ENCODE assay signal across 8 cellular contexts in the genomic region with DNA sequence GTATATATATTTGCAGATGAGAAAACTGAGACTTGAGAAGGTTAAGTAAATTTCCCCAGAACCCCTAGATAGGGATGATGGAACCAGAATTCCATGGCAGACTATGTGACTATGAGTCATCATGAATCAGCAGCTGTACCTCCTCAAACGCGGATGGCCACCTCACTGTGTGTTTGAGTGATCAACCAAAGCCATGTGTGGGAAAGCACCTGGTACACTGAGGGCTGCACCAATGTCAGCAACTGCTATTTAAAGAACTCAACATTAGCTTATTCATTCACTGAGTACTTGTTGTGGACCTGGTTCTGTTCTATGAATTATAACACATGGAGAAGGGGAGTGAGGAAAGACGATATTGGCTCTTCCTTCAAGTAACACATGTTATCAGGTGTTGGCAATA.
DNase-seq lines count a peak whose midpoint lies in the region; ATAC-seq lines count a peak whose summit lies in the region.

No MANE protein-coding gene starts in this region.

- DNase-seq in DMS53 (lab: John Stamatoyannopoulos, UW) (peak; percentile 91), HT-29 (ENCODE audit: low spot score) (peak; percentile 27), fibroblast of gingiva (ENCODE audit: low read depth) (peak; percentile 65), T-helper 2 cell (no peak), NCI-H146 treated with DMSO at 0.1 percent for 48 hours (lab: John Stamatoyannopoulos, UW; ENCODE audit: unreplicated experiment) (no peak), NCI-H748 (lab: John Stamatoyannopoulos, UW; ENCODE audit: unreplicated experiment) (no peak)
- DNase-seq in stimulated activated CD4-positive, alpha-beta T cell treated with anti-CD3 and anti-CD28 coated beads, Interleukin-4, amount 100 ng/mL, for 24 hours, result no peak

- ATAC-seq in GM21576 (IDR thresholded peaks at IDR 0.05; ENCODE audit: unreplicated experiment), result peak; percentile 79

Comparison
In these comparisons a context has a peak if more than half of its experiments do, and no peak if none do; other contexts are left out.
1. DNase-seq: peak in DMS53 (single experiment), HT-29 (single experiment) and fibroblast of gingiva (single experiment); none in T-helper 2 cell (0 of 5), NCI-H146 treated with DMSO at 0.1 percent for 48 hours (single experiment), NCI-H748 (single experiment) and stimulated activated CD4-positive, alpha-beta T cell treated with anti-CD3 and anti-CD28 coated beads, Interleukin-4, amount 100 ng/mL, for 24 hours (single experiment).